Comparison of ENCODE assay signal across 17 cellular contexts in genomic region chr11:120517390-120518315, GRCh38. TPM values are rescaled to one million over a fixed set of nuclear protein-coding genes. Genes with fewer than 3 reads are reported as not detected.
A peak's percentile ranks its signal among the peaks of the same experiment; 100 is the strongest.
DNase-seq lines count a peak whose midpoint lies in the region; TF ChIP-seq lines count a peak whose summit lies in the region.
"Had no signal": no experiment of that assay in that cellular context is flagged by ENCODE, and none has a peak within 500 bp of the region (broad histone marks: within the 10 kb centered on the region; RNA-seq: fewer than 3 reads in every experiment).

No MANE protein-coding gene starts in this region.

- H3K4me1 Mint-ChIP-seq in nephron, result peaks cover 21% of the 10 kb centered on the region
- H3K4me1 Mint-ChIP-seq: activated CD8-positive, alpha-beta memory T cell treated with anti-CD3 and anti-CD28 coated beads, Interleukin-2, amount 10 ng/mL, durations not matched to agents 7 days and 5 days; activated naive CD8-positive, alpha-beta T cell treated with anti-CD3 and anti-CD28 coated beads for 36 hours had no signal

- no peaks in the 10 kb centered on the region for H3K36me3 Mint-ChIP-seq in nephron (ENCODE audit: low read depth)
- H3K36me3 Mint-ChIP-seq: activated CD8-positive, alpha-beta memory T cell treated with anti-CD3 and anti-CD28 coated beads, Interleukin-2, amount 10 ng/mL, durations not matched to agents 7 days and 5 days; activated naive CD8-positive, alpha-beta T cell treated with anti-CD3 and anti-CD28 coated beads for 36 hours had no signal

- no peak overlapping the region for H3K4me3 ChIP-seq in fibroblast of villous mesenchyme (ENCODE audit: low read depth, low read length)
- H3K4me3 ChIP-seq: pancreas, Peyer's patch had no signal

- peaks cover 42% of the 10 kb centered on the region for H3K27me3 Mint-ChIP-seq in nephron (ENCODE audit: low read depth)

- no peaks in the 10 kb centered on the region for H3K9me3 Mint-ChIP-seq in nephron
- H3K9me3 Mint-ChIP-seq: activated naive CD8-positive, alpha-beta T cell treated with anti-CD3 and anti-CD28 coated beads for 36 hours had no signal

- peak overlapping the region in 1 of 3 experiments; percentile 13 for H3K4me3 Mint-ChIP-seq in nephron
- H3K4me3 Mint-ChIP-seq: activated CD8-positive, alpha-beta memory T cell treated with anti-CD3 and anti-CD28 coated beads, Interleukin-2, amount 10 ng/mL, durations not matched to agents 7 days and 5 days; activated naive CD8-positive, alpha-beta T cell treated with anti-CD3 and anti-CD28 coated beads for 36 hours had no signal

- TF ChIP-seq CTCF in fibroblast of villous mesenchyme (IDR thresholded peaks at IDR 0.05; ENCODE audit: insufficient read depth, low read depth, low read length) (no peak), nephron (IDR thresholded peaks at IDR 0.05; ENCODE audit: unreplicated experiment in 3 of 3) (no peak)

- DNase-seq in COLO668 (lab: John Stamatoyannopoulos, UW; ENCODE audit: unreplicated experiment), result peak; percentile 53
- peak; percentile 78 for DNase-seq in LHCN-M2 (ENCODE audit: low read depth)
- peak; percentile 50 for DNase-seq in fibroblast of villous mesenchyme (ENCODE audit: low read depth)
- no peak for DNase-seq in NCI-H82 treated with DMSO at 0.1 percent for 48 hours (lab: John Stamatoyannopoulos, UW; ENCODE audit: unreplicated experiment)
- no peak for DNase-seq in Kasumi-1 (lab: John Stamatoyannopoulos, UW)
- no peak for DNase-seq in hypothalamus (lab: John Stamatoyannopoulos, UW)
- DNase-seq in dedifferentiated amniotic fluid mesenchymal stem cell (ENCODE audit: extremely low spot score), result no peak
- DNase-seq: activated CD8-positive, alpha-beta memory T cell treated with anti-CD3 and anti-CD28 coated beads, Interleukin-2, amount 10 ng/mL, durations not matched to agents 7 days and 5 days; activated naive CD8-positive, alpha-beta T cell treated with anti-CD3 and anti-CD28 coated beads for 36 hours; GF-D8; NCI-H446 treated with DMSO at 0.1 percent for 48 hours; Peyer's patch; stimulated activated CD4-positive, alpha-beta T cell treated with anti-CD3 and anti-CD28 coated beads, Interleukin-2, amount 100 ng/mL, for 48 hours; stimulated activated naive CD4-positive, alpha-beta T cell treated with Interleukin-2 at 50 U/mL for 16 hours; T-helper 9 cell had no signal

- peak overlapping the region; percentile 40 to 50 (median 42) for H3K27ac Mint-ChIP-seq in nephron
- H3K27ac Mint-ChIP-seq: activated CD8-positive, alpha-beta memory T cell treated with anti-CD3 and anti-CD28 coated beads, Interleukin-2, amount 10 ng/mL, durations not matched to agents 7 days and 5 days; activated naive CD8-positive, alpha-beta T cell treated with anti-CD3 and anti-CD28 coated beads for 36 hours had no signal

RNA-seq across cellular contexts. Expression of gene GRIK4, which starts 6.1 kb away (rescaled TPM):
- total RNA-seq in LHCN-M2 (2014; rRNA removed), result 0.06 and 0.13 TPM in 2 replicates
- polyA plus RNA-seq in LHCN-M2 (2012), result 0.09 TPM
- under 0.01 TPM in 2 replicates for total RNA-seq in fibroblast of villous mesenchyme
- total RNA-seq: pancreas had no signal

Comparison
In these comparisons a context has a peak if more than half of its experiments do, and no peak if none do; other contexts are left out.
1. DNase-seq: peak in COLO668 (single experiment), LHCN-M2 (single experiment) and fibroblast of villous mesenchyme (single experiment); none in NCI-H82 treated with DMSO at 0.1 percent for 48 hours (single experiment), Kasumi-1 (0 of 2), hypothalamus (0 of 51) and dedifferentiated amniotic fluid mesenchymal stem cell (single experiment).